Comparison of ENCODE assay signal across 9 cellular contexts in genomic region chr16:17469742-17470001, GRCh38. TPM values are rescaled to one million over a fixed set of nuclear protein-coding genes. Genes with fewer than 3 reads are reported as not detected.
A peak's percentile ranks its signal among the peaks of the same experiment; 100 is the strongest.
DNase-seq lines count a peak whose midpoint lies in the region; ATAC-seq lines count a peak whose summit lies in the region.
"Had no signal": no experiment of that assay in that cellular context is flagged by ENCODE, and none has a peak within 500 bp of the region (broad histone marks: within the 10 kb centered on the region; RNA-seq: fewer than 3 reads in every experiment).

No MANE protein-coding gene starts in this region.

- intact Hi-C loops in activated CD4-positive, alpha-beta memory T cell treated with anti-CD3 and anti-CD28 coated beads for 36 hours (cut with micrococcal nuclease) = loop anchor here (2.0 to 10.0 kb wide), 5 partner anchors 53 to 605 kb away; no protein-coding TSS in a partner anchor

- no peak for ATAC-seq in GM19324 (IDR thresholded peaks at IDR 0.05; ENCODE audit: low FRiP score, unreplicated experiment)

- peak; percentile 37 for DNase-seq in DMS79 treated with DMSO at 0.1 percent for 48 hours (lab: John Stamatoyannopoulos, UW)
- DNase-seq in DMS79 (lab: John Stamatoyannopoulos, UW) = no peak
- no peak for DNase-seq in activated CD4-positive, alpha-beta memory T cell treated with anti-CD3 and anti-CD28 coated beads for 36 hours
- DNase-seq in immature natural killer cell = no peak
- no peak for DNase-seq in mucosa of gallbladder (ENCODE audit: low spot score)
- no peak for DNase-seq in 8988T

- peaks cover 3% of the 10 kb centered on the region for H3K27me3 Mint-ChIP-seq in activated CD4-positive, alpha-beta memory T cell treated with anti-CD3 and anti-CD28 coated beads for 36 hours
- peaks cover 11 to 19% (median 14%) of the 10 kb centered on the region in 3 donors for H3K27me3 Mint-ChIP-seq in immature natural killer cell (ENCODE audit: low read depth in 3 of 3)
- H3K27me3 Mint-ChIP-seq in stimulated activated naive CD8-positive, alpha-beta T cell treated with anti-CD3 and anti-CD28 coated beads, Interleukin-15, Interleukin-2, amounts not matched to agents 100 ng/mL and 50 ng/mL, for 24 hours = no peaks in the 10 kb centered on the region

- H3K4me3 Mint-ChIP-seq in activated CD4-positive, alpha-beta memory T cell treated with anti-CD3 and anti-CD28 coated beads for 36 hours = peak overlapping the region; percentile 86
- H3K4me3 Mint-ChIP-seq in immature natural killer cell = peak overlapping the region; percentile 92 to 98 (median 95)
- H3K4me3 Mint-ChIP-seq in stimulated activated naive CD8-positive, alpha-beta T cell treated with anti-CD3 and anti-CD28 coated beads, Interleukin-15, Interleukin-2, amounts not matched to agents 100 ng/mL and 50 ng/mL, for 24 hours = peak overlapping the region; percentile 84

- CTCF ChIA-PET in activated CD4-positive, alpha-beta memory T cell treated with anti-CD3 and anti-CD28 coated beads for 36 hours (lab: Charles Lee) = interaction anchor here (1.0 to 3.3 kb wide), 3 partner anchors 9 to 275 kb away, joined by 4 to 24 read pairs (median 12); no protein-coding TSS in a partner anchor

- H3K36me3 Mint-ChIP-seq in activated CD4-positive, alpha-beta memory T cell treated with anti-CD3 and anti-CD28 coated beads for 36 hours = no peaks in the 10 kb centered on the region
- H3K36me3 Mint-ChIP-seq in immature natural killer cell = peaks cover 6 to 28% (median 23%) of the 10 kb centered on the region in 3 donors
- no peaks in the 10 kb centered on the region for H3K36me3 Mint-ChIP-seq in stimulated activated naive CD8-positive, alpha-beta T cell treated with anti-CD3 and anti-CD28 coated beads, Interleukin-15, Interleukin-2, amounts not matched to agents 100 ng/mL and 50 ng/mL, for 24 hours (ENCODE audit: low read depth)

- POLR2A ChIA-PET in activated CD4-positive, alpha-beta memory T cell treated with anti-CD3 and anti-CD28 coated beads for 36 hours (lab: Charles Lee) = interaction anchor here (0.6 kb wide), 1 partner anchor 1319 kb away, joined by 3 read pairs; no protein-coding TSS in a partner anchor

- H3K9me3 Mint-ChIP-seq in activated CD4-positive, alpha-beta memory T cell treated with anti-CD3 and anti-CD28 coated beads for 36 hours = no peaks in the 10 kb centered on the region
- H3K9me3 Mint-ChIP-seq in immature natural killer cell = peaks cover 0 to 2% (median 0%) of the 10 kb centered on the region in 6 donors
- H3K9me3 Mint-ChIP-seq in stimulated activated naive CD8-positive, alpha-beta T cell treated with anti-CD3 and anti-CD28 coated beads, Interleukin-15, Interleukin-2, amounts not matched to agents 100 ng/mL and 50 ng/mL, for 24 hours = no peaks in the 10 kb centered on the region

- peaks cover 44% of the 10 kb centered on the region for H3K4me1 Mint-ChIP-seq in activated CD4-positive, alpha-beta memory T cell treated with anti-CD3 and anti-CD28 coated beads for 36 hours (ENCODE audit: low read depth)
- peaks cover 69 to 70% of the 10 kb centered on the region in 2 donors for H3K4me1 Mint-ChIP-seq in immature natural killer cell
- H3K4me1 Mint-ChIP-seq in stimulated activated naive CD8-positive, alpha-beta T cell treated with anti-CD3 and anti-CD28 coated beads, Interleukin-15, Interleukin-2, amounts not matched to agents 100 ng/mL and 50 ng/mL, for 24 hours (ENCODE audit: low read depth) = peaks cover 47% of the 10 kb centered on the region

- H3K27ac Mint-ChIP-seq in activated CD4-positive, alpha-beta memory T cell treated with anti-CD3 and anti-CD28 coated beads for 36 hours = peak overlapping the region; percentile 36
- H3K27ac Mint-ChIP-seq in immature natural killer cell = peak overlapping the region; percentile 58 to 93 (median 86)
- peak overlapping the region; percentile 90 for H3K27ac Mint-ChIP-seq in stimulated activated naive CD8-positive, alpha-beta T cell treated with anti-CD3 and anti-CD28 coated beads, Interleukin-15, Interleukin-2, amounts not matched to agents 100 ng/mL and 50 ng/mL, for 24 hours

RNA-seq across cellular contexts. Expression of gene XYLT1, which starts 1.1 kb away (rescaled TPM):
- total RNA-seq in activated CD4-positive, alpha-beta memory T cell treated with anti-CD3 and anti-CD28 coated beads for 36 hours = 1 to 10 TPM; 6.2 to 6.8 TPM
- polyA plus RNA-seq in immature natural killer cell = 1 to 10 TPM in 2 of 3 donors, under 1 TPM in 1; 0.79 to 6.2 (median 3.3) TPM
- total RNA-seq in mucosa of gallbladder = 8.6 TPM
- total RNA-seq: A172 had no signal

Comparison
In these comparisons a context has a peak if more than half of its experiments do, and no peak if none do; other contexts are left out.
1. H3K27ac Mint-ChIP-seq: peak in every context shown above with its lines; median percentile 90 in stimulated activated naive CD8-positive, alpha-beta T cell treated with anti-CD3 and anti-CD28 coated beads, Interleukin-15, Interleukin-2, amounts not matched to agents 100 ng/mL and 50 ng/mL, for 24 hours; 86 in immature natural killer cell; 36 in activated CD4-positive, alpha-beta memory T cell treated with anti-CD3 and anti-CD28 coated beads for 36 hours.